In the genomic region with DNA sequence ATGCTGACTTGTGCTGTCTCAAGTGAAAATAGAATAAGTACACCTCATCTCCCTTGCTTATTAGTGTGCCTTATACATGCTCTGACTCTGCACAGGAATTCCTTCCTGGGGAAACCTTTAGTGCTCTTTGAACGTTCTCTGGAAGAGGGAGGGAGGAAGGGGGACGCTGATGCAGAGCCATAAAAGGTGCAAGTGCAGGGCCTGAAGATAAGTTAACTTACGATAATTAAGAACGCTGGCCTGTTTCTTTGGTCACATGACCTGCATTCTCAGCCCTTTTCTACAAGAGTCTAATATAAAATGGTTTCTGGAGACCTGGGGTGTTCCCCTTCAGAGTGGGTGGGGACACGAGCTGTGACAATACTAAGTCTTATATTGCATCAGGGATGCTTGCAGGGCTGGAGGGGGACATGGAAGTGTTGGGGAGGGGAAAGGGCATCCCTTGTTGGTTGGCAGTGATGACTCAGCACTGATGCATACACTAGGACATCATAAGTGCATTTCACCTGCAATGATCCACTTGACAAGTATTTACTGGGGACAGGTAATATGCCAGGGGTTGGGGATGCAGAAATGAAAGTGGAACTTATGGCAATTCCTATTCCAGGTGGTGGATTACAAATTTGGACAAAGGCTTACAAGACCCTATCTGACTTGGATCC, we compare ENCODE assay signal across 24 cellular contexts. TPM values are rescaled to one million over a fixed set of nuclear protein-coding genes. Genes with fewer than 3 reads are reported as not detected.
A peak's percentile ranks its signal among the peaks of the same experiment; 100 is the strongest.
DNase-seq lines count a peak whose midpoint lies in the region; ATAC-seq, FAIRE-seq and TF ChIP-seq lines count a peak whose summit lies in the region.
"Had no signal": no experiment of that assay in that cellular context is flagged by ENCODE, and none has a peak within 500 bp of the region (broad histone marks: within the 10 kb centered on the region; RNA-seq: fewer than 3 reads in every experiment).

No MANE protein-coding gene starts in this region.

- H2BK5ac ChIP-seq in H1 (ENCODE audit: low read depth, low read length) = no peak overlapping the region

- H3K4ac ChIP-seq in H1 (replicated peaks; ENCODE audit: insufficient read length, low read depth, low read length) = no peak overlapping the region

- no peaks in the 10 kb centered on the region for H3F3A ChIP-seq in MM.1S (ENCODE audit: insufficient read depth, low read length)

- no peaks in the 10 kb centered on the region for H3K9me3 Mint-ChIP-seq in activated CD4-positive, alpha-beta T cell treated with anti-CD3 and anti-CD28 coated beads for 36 hours (ENCODE audit: low read depth)
- no peaks in the 10 kb centered on the region for H3K9me3 Mint-ChIP-seq in activated CD4-positive, alpha-beta T cell treated with anti-CD3 and anti-CD28 coated beads, Interleukin-2, amount 10 ng/mL, durations not matched to agents 7 days and 5 days
- H3K9me3 Mint-ChIP-seq in stimulated activated memory B cell treated with anti-CD40 and anti-IgM and Interleukin-4, amounts not matched to agents 10 μg/mL and 1 μg/mL and 100 μg/mL, for 72 hours = no peaks in the 10 kb centered on the region

- CTCF ChIA-PET in activated CD4-positive, alpha-beta T cell treated with anti-CD3 and anti-CD28 coated beads for 36 hours (lab: Charles Lee) = interaction anchor here (0.7 kb wide), 1 partner anchor 73 kb away, joined by 3 read pairs; no protein-coding TSS in a partner anchor
- CTCF ChIA-PET in activated CD4-positive, alpha-beta T cell treated with anti-CD3 and anti-CD28 coated beads, Interleukin-2, amount 10 ng/mL, durations not matched to agents 7 days and 5 days (lab: Charles Lee) = no interaction called here
- CTCF ChIA-PET in H1 (lab: Charles Lee; ENCODE audit: partially characterized antibody) = interaction anchor here (1.0 to 4.3 kb wide), 3 partner anchors 55 to 98 kb away, joined by 3 to 43 read pairs (median 4); no protein-coding TSS in a partner anchor

- H2AK5ac ChIP-seq in H1 (ENCODE audit: low read depth, low read length) = no peak overlapping the region

- no peaks in the 10 kb centered on the region for H3K79me1 ChIP-seq in H1 (ENCODE audit: low read depth, low read length)

- TF ChIP-seq CTCF in MM.1S (IDR thresholded peaks at IDR 0.05; ENCODE audit: low read length) (no peak), H1 (IDR thresholded peaks at IDR 0.05; ENCODE audit: control extremely low read depth in 1 of 3, insufficient read depth in 1 of 3, low read depth in 1 of 3, low read length in 3 of 3) (no peak), spleen (IDR thresholded peaks at IDR 0.05 in 8 of 11, conservative IDR thresholded peaks at IDR 0.05 in 3 of 11) (no peak)

- H3K79me2 ChIP-seq in MM.1S (ENCODE audit: low read length) (no peaks in the 10 kb centered on the region), H1 (ENCODE audit: control insufficient read depth in 1 of 2, insufficient read depth in 2 of 2, low read length in 2 of 2) (no peaks in the 10 kb centered on the region)

- H3K4me1 ChIP-seq in MM.1S (ENCODE audit: low read length) (peaks cover 13% of the 10 kb centered on the region), H1 (replicated peaks in 1 of 4; ENCODE audit: control insufficient read depth in 3 of 4, insufficient read depth in 4 of 4, low read length in 3 of 4) (peaks cover 2 to 12% (median 6%) of the 10 kb centered on the region in 4 experiments), spleen (peaks cover 0 to 39% (median 18%) of the 10 kb centered on the region in 6 donors)
- H3K4me1 ChIP-seq: ascending aorta had no signal

- no peaks in the 10 kb centered on the region for H3K9me2 ChIP-seq in MM.1S (replicated peaks; ENCODE audit: insufficient read depth, low read length)

- H3K23me2 ChIP-seq in H1 (ENCODE audit: low read depth, low read length) = no peaks in the 10 kb centered on the region

- H2BK120ac ChIP-seq in H1 (replicated peaks; ENCODE audit: low read depth, low read length) = no peak overlapping the region

- POLR2A ChIA-PET in activated CD4-positive, alpha-beta T cell treated with anti-CD3 and anti-CD28 coated beads for 36 hours (lab: Charles Lee) = no interaction called here
- POLR2A ChIA-PET in activated CD4-positive, alpha-beta T cell treated with anti-CD3 and anti-CD28 coated beads, Interleukin-2, amount 10 ng/mL, durations not matched to agents 7 days and 5 days (lab: Charles Lee) = no interaction called here
- POLR2A ChIA-PET in H1 (lab: Charles Lee; ENCODE audit: partially characterized antibody) = no interaction called here

- H3K23ac ChIP-seq in H1 (ENCODE audit: insufficient read length) = no peak overlapping the region

- H3K56ac ChIP-seq in H1 (replicated peaks; ENCODE audit: insufficient read length, low read depth, low read length) = no peak overlapping the region

- H3K4me3 ChIP-seq in MM.1S (ENCODE audit: low read length) (no peak overlapping the region), H1 (ENCODE audit: extremely low read depth in 1 of 4, insufficient read depth in 2 of 4, low read depth in 3 of 4, low read length in 4 of 4) (no peak overlapping the region), spleen (no peak overlapping the region)
- H3K4me3 ChIP-seq: ascending aorta, GM23248, SK-N-MC, smooth muscle cell, thoracic aorta had no signal

- H3K18ac ChIP-seq in H1 (ENCODE audit: extremely low read depth, low read length) = no peak overlapping the region

- no peak overlapping the region for H4K5ac ChIP-seq in H1 (ENCODE audit: insufficient read length, low read depth, low read length)

- H3K9me3 ChIP-seq in MM.1S (replicated peaks; ENCODE audit: insufficient read depth, low read length) (no peaks in the 10 kb centered on the region), H1 (ENCODE audit: insufficient read depth in 2 of 2, low read depth in 1 of 2, low read length in 1 of 2) (no peaks in the 10 kb centered on the region), spleen (no peaks in the 10 kb centered on the region)
- H3K9me3 ChIP-seq: ascending aorta, thoracic aorta had no signal

- H3K27ac ChIP-seq in MM.1S (ENCODE audit: low read length) (no peak overlapping the region), H1 (ENCODE audit: low read depth, low read length) (no peak overlapping the region), spleen (no peak overlapping the region)
- H3K27ac ChIP-seq: ascending aorta, GM23248, SK-N-MC, thoracic aorta had no signal

- no peak overlapping the region for H3K4me2 ChIP-seq in MM.1S (ENCODE audit: low read depth, low read length)
- no peak overlapping the region for H3K4me2 ChIP-seq in H1 (ENCODE audit: insufficient read depth in 1 of 2, low read depth in 2 of 2, low read length in 2 of 2)
- H3K4me2 ChIP-seq: smooth muscle cell had no signal

- no peak for TF ChIP-seq EP300 in H1 (IDR thresholded peaks at IDR 0.05; ENCODE audit: borderline replicate concordance in 1 of 2, low read depth in 2 of 2, low read length in 2 of 2)

- TF ChIP-seq RAD21 in H1 (IDR thresholded peaks at IDR 0.05 in 1 of 2, conservative IDR thresholded peaks at IDR 0.05 in 1 of 2; ENCODE audit: low read depth in 2 of 2, low read length in 2 of 2) = no peak

- H4K8ac ChIP-seq in H1 (ENCODE audit: extremely low read depth, insufficient read depth, low read length) = no peak overlapping the region

- H3K4me1 Mint-ChIP-seq in activated CD4-positive, alpha-beta T cell treated with anti-CD3 and anti-CD28 coated beads for 36 hours = peaks cover 9% of the 10 kb centered on the region
- H3K4me1 Mint-ChIP-seq in activated CD4-positive, alpha-beta T cell treated with anti-CD3 and anti-CD28 coated beads, Interleukin-2, amount 10 ng/mL, durations not matched to agents 7 days and 5 days = peaks cover 20% of the 10 kb centered on the region
- peaks cover 55% of the 10 kb centered on the region for H3K4me1 Mint-ChIP-seq in stimulated activated memory B cell treated with anti-CD40 and anti-IgM and Interleukin-4, amounts not matched to agents 10 μg/mL and 1 μg/mL and 100 μg/mL, for 72 hours

- WGBS in H1 (ENCODE audit: extremely low coverage in 1 of 2, insufficient coverage in 1 of 2, insufficient read length in 1 of 2, insufficient replicate concordance in 2 of 2, low coverage in 1 of 2, low lambda C conversion rate in 2 of 2, missing lambda C conversion rate in 1 of 2), 2 experiments = 88% methylated on average over 5 of the region's 5 CpGs; no CpG with 5 or more reads in 1 of the 2 experiments
- WGBS in spleen, 5 donors = 75 to 85% (median 79%) methylated on average over 5 of the region's 5 CpGs

- H3K27me3 Mint-ChIP-seq in activated CD4-positive, alpha-beta T cell treated with anti-CD3 and anti-CD28 coated beads for 36 hours = no peaks in the 10 kb centered on the region
- no peaks in the 10 kb centered on the region for H3K27me3 Mint-ChIP-seq in activated CD4-positive, alpha-beta T cell treated with anti-CD3 and anti-CD28 coated beads, Interleukin-2, amount 10 ng/mL, durations not matched to agents 7 days and 5 days
- H3K27me3 Mint-ChIP-seq in stimulated activated memory B cell treated with anti-CD40 and anti-IgM and Interleukin-4, amounts not matched to agents 10 μg/mL and 1 μg/mL and 100 μg/mL, for 72 hours = no peaks in the 10 kb centered on the region

- H4K91ac ChIP-seq in H1 (replicated peaks; ENCODE audit: insufficient read length, low read length) = no peak overlapping the region

- H2BK12ac ChIP-seq in H1 (ENCODE audit: low read depth, low read length) = no peak overlapping the region

- peak; percentile 16 for DNase-seq in activated CD4-positive, alpha-beta T cell treated with anti-CD3 and anti-CD28 coated beads for 36 hours
- no peak for DNase-seq in activated CD4-positive, alpha-beta T cell treated with anti-CD3 and anti-CD28 coated beads, Interleukin-2, amount 10 ng/mL, durations not matched to agents 7 days and 5 days
- no peak for DNase-seq in MM.1S
- DNase-seq in H1 (ENCODE audit: low read depth in 1 of 2, low spot score in 2 of 2) = no peak
- DNase-seq in spleen = no peak
- DNase-seq: activated CD4-positive, alpha-beta T cell treated with anti-CD3 and anti-CD28 coated beads, Interleukin-2, amount 50 U/mL, for 4 hours; activated naive CD4-positive, alpha-beta T cell treated with anti-CD3 and anti-CD28 coated beads, Interleukin-2, amount 50 U/mL, for 16 hours; C1 segment of cervical spinal cord; endodermal cell; GM23248; NCI-H1048; NCI-H526; posterior cingulate gyrus; stimulated activated CD4-positive, alpha-beta T cell treated with anti-CD3 and anti-CD28 coated beads, Interleukin-4, amount 100 ng/mL, for 4 hours had no signal

- H4K20me1 ChIP-seq in MM.1S (ENCODE audit: insufficient read depth, low read length) (no peaks in the 10 kb centered on the region), H1 (replicated peaks in 1 of 2; ENCODE audit: control insufficient read depth in 1 of 2, insufficient read depth in 2 of 2, low read length in 2 of 2) (no peaks in the 10 kb centered on the region)

- no peak overlapping the region for H2BK15ac ChIP-seq in H1 (ENCODE audit: low read length)

- no peaks in the 10 kb centered on the region for H3K36me3 Mint-ChIP-seq in activated CD4-positive, alpha-beta T cell treated with anti-CD3 and anti-CD28 coated beads for 36 hours (ENCODE audit: low read depth)
- peaks cover 4% of the 10 kb centered on the region for H3K36me3 Mint-ChIP-seq in activated CD4-positive, alpha-beta T cell treated with anti-CD3 and anti-CD28 coated beads, Interleukin-2, amount 10 ng/mL, durations not matched to agents 7 days and 5 days (ENCODE audit: low read depth)
- no peaks in the 10 kb centered on the region for H3K36me3 Mint-ChIP-seq in stimulated activated memory B cell treated with anti-CD40 and anti-IgM and Interleukin-4, amounts not matched to agents 10 μg/mL and 1 μg/mL and 100 μg/mL, for 72 hours

- TF ChIP-seq POLR2A in H1 (IDR thresholded peaks at IDR 0.05; ENCODE audit: control extremely low read depth in 1 of 2, low read depth in 2 of 2, low read length in 2 of 2) = no peak
- TF ChIP-seq POLR2A in spleen (IDR thresholded peaks at IDR 0.05) = no peak

- no peak overlapping the region for H3K4me3 Mint-ChIP-seq in activated CD4-positive, alpha-beta T cell treated with anti-CD3 and anti-CD28 coated beads for 36 hours
- H3K4me3 Mint-ChIP-seq in activated CD4-positive, alpha-beta T cell treated with anti-CD3 and anti-CD28 coated beads, Interleukin-2, amount 10 ng/mL, durations not matched to agents 7 days and 5 days = no peak overlapping the region
- no peak overlapping the region for H3K4me3 Mint-ChIP-seq in stimulated activated memory B cell treated with anti-CD40 and anti-IgM and Interleukin-4, amounts not matched to agents 10 μg/mL and 1 μg/mL and 100 μg/mL, for 72 hours
- H3K4me3 Mint-ChIP-seq: endodermal cell, nephron had no signal

- no peak overlapping the region for H3K27ac Mint-ChIP-seq in activated CD4-positive, alpha-beta T cell treated with anti-CD3 and anti-CD28 coated beads for 36 hours
- no peak overlapping the region for H3K27ac Mint-ChIP-seq in activated CD4-positive, alpha-beta T cell treated with anti-CD3 and anti-CD28 coated beads, Interleukin-2, amount 10 ng/mL, durations not matched to agents 7 days and 5 days
- peak overlapping the region; percentile 74 for H3K27ac Mint-ChIP-seq in stimulated activated memory B cell treated with anti-CD40 and anti-IgM and Interleukin-4, amounts not matched to agents 10 μg/mL and 1 μg/mL and 100 μg/mL, for 72 hours
- H3K27ac Mint-ChIP-seq: endodermal cell had no signal

- H3K27me3 ChIP-seq in MM.1S (replicated peaks; ENCODE audit: insufficient read depth, low read length) (no peaks in the 10 kb centered on the region), H1 (replicated peaks in 1 of 4; ENCODE audit: control insufficient read depth in 3 of 4, extremely low read depth in 1 of 4, insufficient read depth in 3 of 4, low read length in 3 of 4) (no peaks in the 10 kb centered on the region; a peak in 1 of 7 replicates), spleen (replicated peaks in 1 of 7) (no peaks in the 10 kb centered on the region)
- H3K27me3 ChIP-seq: ascending aorta had no signal

- H2AFZ ChIP-seq in MM.1S (ENCODE audit: low read length) = peak overlapping the region; percentile 13; the same call in 1 of the 2 replicates
- H2AFZ ChIP-seq in H1 (ENCODE audit: low read length) = no peak overlapping the region
- H2AFZ ChIP-seq: GM23248 had no signal

- no peak for FAIRE-seq in H1 (lab: Jason Lieb, UNC)
- FAIRE-seq: A204.1 had no signal

- H3K9ac ChIP-seq in MM.1S (ENCODE audit: low read length) = no peak overlapping the region
- H3K9ac ChIP-seq in H1 (replicated peaks in 1 of 4; ENCODE audit: extremely low read depth in 1 of 4, low read depth in 3 of 4, low read length in 3 of 4) = no peak overlapping the region
- H3K9ac ChIP-seq: GM23248 had no signal

- ATAC-seq in activated CD4-positive, alpha-beta T cell treated with anti-CD3 and anti-CD28 coated beads for 36 hours = peak; percentile 12
- ATAC-seq in stimulated activated memory B cell treated with anti-CD40 and anti-IgM and Interleukin-4, amounts not matched to agents 10 μg/mL and 1 μg/mL and 100 μg/mL, for 72 hours = no peak
- ATAC-seq in HG03571 (IDR thresholded peaks at IDR 0.05; ENCODE audit: unreplicated experiment) (no peak), HG03135 (IDR thresholded peaks at IDR 0.05; ENCODE audit: unreplicated experiment) (no peak)
- ATAC-seq: Panc1 had no signal

- intact Hi-C loops in activated CD4-positive, alpha-beta T cell treated with anti-CD3 and anti-CD28 coated beads for 36 hours (cut with DNase I, micrococcal nuclease) = no loop called here
- intact Hi-C loops in spleen (cut with DNase I; ENCODE audit: low total_unique reads) = no loop called here

- no peak overlapping the region for H3K14ac ChIP-seq in H1 (ENCODE audit: insufficient read length)

- no peak overlapping the region for H2BK20ac ChIP-seq in H1 (ENCODE audit: low read length)

- no peaks in the 10 kb centered on the region for H3K36me3 ChIP-seq in MM.1S (replicated peaks; ENCODE audit: insufficient read depth, low read length)
- no peaks in the 10 kb centered on the region for H3K36me3 ChIP-seq in H1 (ENCODE audit: control insufficient read depth in 2 of 4, insufficient read depth in 4 of 4, low read length in 3 of 4)
- H3K36me3 ChIP-seq in spleen = no peaks in the 10 kb centered on the region
- H3K36me3 ChIP-seq: ascending aorta, thoracic aorta had no signal

RNA-seq across cellular contexts. Expression of a gene that starts 26.3 kb away (rescaled TPM):
- total RNA-seq in activated CD4-positive, alpha-beta T cell treated with anti-CD3 and anti-CD28 coated beads for 36 hours = 10 to 100 TPM; 25.4 to 26.1 TPM
- total RNA-seq in activated CD4-positive, alpha-beta T cell treated with anti-CD3 and anti-CD28 coated beads, Interleukin-2, amount 10 ng/mL, durations not matched to agents 7 days and 5 days = 10 to 100 TPM; 64.1 to 67.1 TPM
- total RNA-seq in H1 (2021; fragmentation: NEBNext Ultra II Directional; extraction: Animal tissue kit (Norgen Biotek cat#: 25700)) = 11.7 and 14.1 TPM in 2 replicates
- 8.0 and 11.0 TPM in 2 replicates for polyA plus RNA-seq in H1 (2011; rRNA removed)
- 9.5 TPM for polyA plus RNA-seq in H1 (2011; cell fraction: cytosol; rRNA removed)
- 6.6 TPM for polyA plus RNA-seq in H1 (2011; cell fraction: nucleus; rRNA removed)
- polyA plus RNA-seq in H1 (2012, experiment 1 of 2) = 6.9 to 7.8 TPM (median 7.5 TPM) in 4 replicates
- 3.7 TPM for polyA plus RNA-seq in H1 (2012, experiment 2 of 2)
- polyA plus RNA-seq in H1 (2013, experiment 1 of 2) = 8.0 TPM
- polyA plus RNA-seq in H1 (2013, experiment 2 of 2) = 9.4 TPM
- polyA minus RNA-seq in H1 (2011; rRNA and poly(A)+ RNA removed) = 18.7 and 28.4 TPM in 2 replicates
- 5.4 TPM for polyA minus RNA-seq in H1 (2011; cell fraction: cytosol; rRNA and poly(A)+ RNA removed)
- 11.1 TPM for polyA minus RNA-seq in H1 (2011; cell fraction: nucleus; rRNA and poly(A)+ RNA removed)
- 100 to 1,000 TPM in 1 of 7 donors, 10 to 100 TPM in 6; 45.9 to 111 (median 52.0) TPM for total RNA-seq in spleen
- polyA plus RNA-seq in spleen = 10 to 100 TPM; 13.7 to 19.1 (median 18.7) TPM
